In the genomic region with DNA sequence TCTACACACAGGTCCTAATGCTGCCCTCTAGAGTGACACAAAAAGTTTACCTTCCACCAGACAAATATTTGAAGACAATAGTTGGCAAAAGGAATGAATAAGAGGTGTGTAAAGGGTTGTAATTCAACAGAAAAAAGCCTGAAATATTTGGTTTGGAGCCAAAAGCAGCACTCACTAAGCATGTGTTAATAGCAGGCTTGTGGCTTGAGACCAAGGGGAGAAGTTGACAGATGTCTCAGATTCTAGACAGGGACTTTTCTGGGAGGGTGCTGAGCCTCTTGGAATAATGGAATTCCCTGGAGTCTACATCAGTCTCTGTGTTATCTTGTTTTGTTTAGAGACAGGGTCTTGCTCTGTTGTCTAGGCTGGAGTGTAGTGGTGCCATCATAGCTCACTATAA, we compare ENCODE assay signal across 36 cellular contexts.
"Had no signal": no experiment of that assay in that cellular context is flagged by ENCODE, and none has a peak within 500 bp of the region (broad histone marks: within the 10 kb centered on the region; RNA-seq: fewer than 3 reads in every experiment).

No MANE protein-coding gene starts in this region.

- H3K36me3 Mint-ChIP-seq: activated naive CD8-positive, alpha-beta T cell treated with anti-CD3 and anti-CD28 coated beads for 36 hours had no signal

- H3K9me3 ChIP-seq: Peyer's patch had no signal

- H3K27me3 Mint-ChIP-seq: activated CD8-positive, alpha-beta T cell treated with anti-CD3 and anti-CD28 coated beads for 36 hours; activated naive CD8-positive, alpha-beta T cell treated with anti-CD3 and anti-CD28 coated beads for 36 hours; activated T-helper 17 cell treated with anti-CD3 and anti-CD28 coated beads, Interleukin-2, amount 50 U/mL, for 72 hours; central memory CD8-positive, alpha-beta T cell had no signal

- H3K27me3 ChIP-seq: cardiac muscle cell, Peyer's patch had no signal

- H3K4me3 ChIP-seq: cardiac muscle cell, Peyer's patch had no signal

- H3K27ac Mint-ChIP-seq: activated CD8-positive, alpha-beta T cell treated with anti-CD3 and anti-CD28 coated beads for 36 hours; activated naive CD8-positive, alpha-beta T cell treated with anti-CD3 and anti-CD28 coated beads for 36 hours; activated T-cell treated with anti-CD3 and anti-CD28 coated beads, Interleukin-2, amount 50 U/mL, for 72 hours; activated T-helper 17 cell treated with anti-CD3 and anti-CD28 coated beads, Interleukin-2, amount 50 U/mL, for 72 hours had no signal

- H3K4me1 Mint-ChIP-seq: activated naive CD8-positive, alpha-beta T cell treated with anti-CD3 and anti-CD28 coated beads for 36 hours; activated T-helper 17 cell treated with anti-CD3 and anti-CD28 coated beads, Interleukin-2, amount 50 U/mL, for 72 hours; central memory CD8-positive, alpha-beta T cell had no signal

- ATAC-seq: activated CD8-positive, alpha-beta T cell treated with anti-CD3 and anti-CD28 coated beads for 36 hours; activated T-cell treated with anti-CD3 and anti-CD28 coated beads, Interleukin-2, amount 50 U/mL, for 72 hours; activated T-helper 17 cell treated with anti-CD3 and anti-CD28 coated beads, Interleukin-2, amount 50 U/mL, for 72 hours; PC-3 had no signal

- DNase-seq: activated CD4-positive, alpha-beta T cell treated with anti-CD3 and anti-CD28 coated beads for 1 hour; activated CD4-positive, alpha-beta T cell treated with anti-CD3 and anti-CD28 coated beads for 48 hours; activated CD4-positive, CD25-positive, alpha-beta regulatory T cell; activated CD8-positive, alpha-beta T cell treated with anti-CD3 and anti-CD28 coated beads for 36 hours; activated effector memory CD4-positive, alpha-beta T cell treated with anti-CD3 and anti-CD28 coated beads, Interleukin-2, amount 50 U/mL, for 16 hours; activated naive CD4-positive, alpha-beta T cell; activated naive CD4-positive, alpha-beta T cell treated with anti-CD3 and anti-CD28 coated beads, Interleukin-2, amount 50 U/mL, for 16 hours; activated naive CD8-positive, alpha-beta T cell treated with anti-CD3 and anti-CD28 coated beads for 36 hours; activated T-cell treated with anti-CD3 and anti-CD28 coated beads, Interleukin-2, amount 50 U/mL, for 1 hour; activated T-cell treated with anti-CD3 and anti-CD28 coated beads, Interleukin-2, amount 50 U/mL, for 72 hours; amniotic stem cell; aorta; Karpas-422; KBM-7; NCI-H1092; NCI-H1417; NCI-H146; NCI-H187; NCI-H2029 treated with DMSO at 0.1 percent for 48 hours; NCI-H2107; NCI-H226; NCI-H446 treated with DMSO at 0.1 percent for 48 hours; NCI-H526; NCI-H774; NK-92 treated with Interleukin-12 subunit alpha and Interleukin-12 subunit beta, amount 100 ng/mL, for 24 hours; PC-3; Peyer's patch; Right ventricle myocardium superior; SW 1271; T-helper 1 cell; T-helper 2 cell; T-helper 9 cell; WERI-Rb-1 had no signal

- H3K36me3 ChIP-seq: cardiac muscle cell, Peyer's patch, WERI-Rb-1 had no signal

- H3K4me3 Mint-ChIP-seq: activated CD8-positive, alpha-beta T cell treated with anti-CD3 and anti-CD28 coated beads for 36 hours; activated naive CD8-positive, alpha-beta T cell treated with anti-CD3 and anti-CD28 coated beads for 36 hours; activated T-cell treated with anti-CD3 and anti-CD28 coated beads, Interleukin-2, amount 50 U/mL, for 72 hours; activated T-helper 17 cell treated with anti-CD3 and anti-CD28 coated beads, Interleukin-2, amount 50 U/mL, for 72 hours; central memory CD8-positive, alpha-beta T cell had no signal
